1 cellular context compared by ENCODE assay signal in the genomic region with DNA sequence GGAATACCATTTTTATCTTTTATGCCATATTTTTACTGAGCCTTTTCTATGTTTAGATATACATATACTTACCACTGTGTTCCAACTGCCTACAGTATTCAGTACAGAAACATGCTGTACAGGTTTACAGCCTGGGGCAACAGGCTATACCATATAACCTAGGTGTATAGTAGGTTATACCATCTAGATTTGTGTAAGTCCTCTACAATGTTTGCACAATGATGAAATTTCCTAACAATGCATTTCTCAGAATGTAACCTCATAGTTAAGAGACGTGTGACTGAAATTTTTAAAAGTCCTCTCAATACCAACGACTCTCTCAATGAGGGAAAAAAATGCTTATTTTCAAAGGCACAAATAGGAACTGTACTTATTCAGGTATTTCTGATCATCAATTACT.
A peak's percentile ranks its signal among the peaks of the same experiment; 100 is the strongest.
TF ChIP-seq lines count a peak whose summit lies in the region.

No MANE protein-coding gene starts in this region.

TF ChIP-seq in K562, 482 proteins besides CTCF, POLR2A, EP300 and RAD21 (continued from another document):
- TF ChIP-seq, protein P1, sequence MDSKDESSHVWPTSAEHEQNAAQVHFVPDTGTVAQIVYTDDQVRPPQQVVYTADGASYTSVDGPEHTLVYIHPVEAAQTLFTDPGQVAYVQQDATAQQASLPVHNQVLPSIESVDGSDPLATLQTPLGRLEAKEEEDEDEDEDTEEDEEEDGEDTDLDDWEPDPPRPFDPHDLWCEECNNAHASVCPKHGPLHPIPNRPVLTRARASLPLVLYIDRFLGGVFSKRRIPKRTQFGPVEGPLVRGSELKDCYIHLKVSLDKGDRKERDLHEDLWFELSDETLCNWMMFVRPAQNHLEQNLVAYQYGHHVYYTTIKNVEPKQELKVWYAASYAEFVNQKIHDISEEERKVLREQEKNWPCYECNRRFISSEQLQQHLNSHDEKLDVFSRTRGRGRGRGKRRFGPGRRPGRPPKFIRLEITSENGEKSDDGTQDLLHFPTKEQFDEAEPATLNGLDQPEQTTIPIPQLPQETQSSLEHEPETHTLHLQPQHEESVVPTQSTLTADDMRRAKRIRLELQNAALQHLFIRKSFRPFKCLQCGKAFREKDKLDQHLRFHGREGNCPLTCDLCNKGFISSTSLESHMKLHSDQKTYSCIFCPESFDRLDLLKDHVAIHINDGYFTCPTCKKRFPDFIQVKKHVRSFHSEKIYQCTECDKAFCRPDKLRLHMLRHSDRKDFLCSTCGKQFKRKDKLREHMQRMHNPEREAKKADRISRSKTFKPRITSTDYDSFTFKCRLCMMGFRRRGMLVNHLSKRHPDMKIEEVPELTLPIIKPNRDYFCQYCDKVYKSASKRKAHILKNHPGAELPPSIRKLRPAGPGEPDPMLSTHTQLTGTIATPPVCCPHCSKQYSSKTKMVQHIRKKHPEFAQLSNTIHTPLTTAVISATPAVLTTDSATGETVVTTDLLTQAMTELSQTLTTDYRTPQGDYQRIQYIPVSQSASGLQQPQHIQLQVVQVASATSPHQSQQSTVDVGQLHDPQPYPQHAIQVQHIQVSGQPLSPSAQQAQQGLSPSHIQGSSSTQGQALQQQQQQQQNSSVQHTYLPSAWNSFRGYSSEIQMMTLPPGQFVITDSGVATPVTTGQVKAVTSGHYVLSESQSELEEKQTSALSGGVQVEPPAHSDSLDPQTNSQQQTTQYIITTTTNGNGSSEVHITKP (IDR thresholded peaks at IDR 0.05; ENCODE audit: partially characterized antibody): peak; percentile 74
- TF ChIP-seq MAZ (CRISPR knock-in tag; conservative IDR thresholded peaks at IDR 0.05 in 1 of 2, IDR thresholded peaks at IDR 0.05 in 1 of 2) (no peak), CTBP1 (IDR thresholded peaks at IDR 0.05; ENCODE audit: borderline replicate concordance) (no peak), TRIM28 (IDR thresholded peaks at IDR 0.05) (no peak), CBX3 (IDR thresholded peaks at IDR 0.05; ENCODE audit: borderline replicate concordance in 1 of 2, low read length in 2 of 2) (no peak), FOXA3 (CRISPR knock-in tag; conservative IDR thresholded peaks at IDR 0.05 in 1 of 2, IDR thresholded peaks at IDR 0.05 in 1 of 2) (peak in 1 of 2 experiments; percentile 38; a peak in 1 of 4 replicates), RBM39 (optimal IDR thresholded peaks at IDR 0.05; ENCODE audit: low read depth, low read length) (no peak)
- TF ChIP-seq, protein P2, sequence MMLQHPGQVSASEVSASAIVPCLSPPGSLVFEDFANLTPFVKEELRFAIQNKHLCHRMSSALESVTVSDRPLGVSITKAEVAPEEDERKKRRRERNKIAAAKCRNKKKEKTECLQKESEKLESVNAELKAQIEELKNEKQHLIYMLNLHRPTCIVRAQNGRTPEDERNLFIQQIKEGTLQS (IDR thresholded peaks at IDR 0.05): peak; percentile 50; the same call in 1 of the 2 replicates
- TF ChIP-seq, protein P2 (CRISPR knock-in tag; conservative IDR thresholded peaks at IDR 0.05): no peak
